Comparison of ENCODE assay signal across 1 cellular context in the genomic region with DNA sequence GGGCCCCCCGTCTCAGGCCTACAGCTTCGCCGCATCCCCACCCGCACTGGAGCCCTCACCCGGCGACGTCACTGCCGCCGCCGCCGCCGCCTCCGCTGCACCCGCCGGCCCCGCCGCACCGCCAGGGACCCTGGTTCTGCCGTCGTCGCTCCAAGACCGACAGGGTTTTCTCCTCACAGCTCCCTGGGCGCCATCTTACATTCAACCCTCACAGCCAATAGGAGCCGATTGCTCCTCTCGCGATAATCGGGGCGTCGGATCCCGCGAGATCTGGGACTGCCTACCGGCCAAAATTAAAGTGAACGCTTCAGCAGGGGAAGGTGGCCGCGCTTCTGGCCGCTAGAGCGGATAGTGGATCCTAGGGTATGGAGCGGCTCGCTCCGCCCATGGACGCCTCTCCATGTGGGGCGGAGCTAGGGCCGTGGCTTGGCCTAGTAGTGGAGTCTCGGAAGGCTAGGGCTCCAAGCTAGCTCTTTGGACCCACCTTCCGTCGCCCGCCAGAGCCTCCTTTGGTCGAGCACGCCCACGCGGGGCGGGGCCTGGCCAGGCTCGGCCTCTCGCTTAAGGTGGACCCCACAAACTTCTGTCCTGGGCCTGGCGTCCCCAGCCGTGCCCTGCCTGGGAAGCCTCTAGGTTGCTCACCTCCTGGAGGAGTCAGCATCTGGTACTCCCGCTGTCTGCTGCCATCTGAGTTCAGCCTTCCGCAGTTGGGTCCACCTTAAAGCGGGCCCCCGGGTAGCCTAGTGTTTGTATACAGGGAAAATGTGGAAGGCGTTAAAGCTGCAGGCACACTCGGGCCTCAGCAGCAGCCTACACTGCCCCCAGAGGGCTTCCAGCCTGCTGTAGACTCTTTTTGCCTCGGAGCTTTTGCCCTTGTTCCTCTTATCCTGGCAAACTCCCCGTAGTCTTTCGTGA.
A peak's percentile ranks its signal among the peaks of the same experiment; 100 is the strongest.
TF ChIP-seq lines count a peak whose summit lies in the region.

A gene with protein sequence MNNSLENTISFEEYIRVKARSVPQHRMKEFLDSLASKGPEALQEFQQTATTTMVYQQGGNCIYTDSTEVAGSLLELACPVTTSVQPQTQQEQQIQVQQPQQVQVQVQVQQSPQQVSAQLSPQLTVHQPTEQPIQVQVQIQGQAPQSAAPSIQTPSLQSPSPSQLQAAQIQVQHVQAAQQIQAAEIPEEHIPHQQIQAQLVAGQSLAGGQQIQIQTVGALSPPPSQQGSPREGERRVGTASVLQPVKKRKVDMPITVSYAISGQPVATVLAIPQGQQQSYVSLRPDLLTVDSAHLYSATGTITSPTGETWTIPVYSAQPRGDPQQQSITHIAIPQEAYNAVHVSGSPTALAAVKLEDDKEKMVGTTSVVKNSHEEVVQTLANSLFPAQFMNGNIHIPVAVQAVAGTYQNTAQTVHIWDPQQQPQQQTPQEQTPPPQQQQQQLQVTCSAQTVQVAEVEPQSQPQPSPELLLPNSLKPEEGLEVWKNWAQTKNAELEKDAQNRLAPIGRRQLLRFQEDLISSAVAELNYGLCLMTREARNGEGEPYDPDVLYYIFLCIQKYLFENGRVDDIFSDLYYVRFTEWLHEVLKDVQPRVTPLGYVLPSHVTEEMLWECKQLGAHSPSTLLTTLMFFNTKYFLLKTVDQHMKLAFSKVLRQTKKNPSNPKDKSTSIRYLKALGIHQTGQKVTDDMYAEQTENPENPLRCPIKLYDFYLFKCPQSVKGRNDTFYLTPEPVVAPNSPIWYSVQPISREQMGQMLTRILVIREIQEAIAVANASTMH (minus strand): TSS at position 219 of the 915 bp plus-strand sequence. CDS start 17,054 bp downstream, outside the sequence.

TF ChIP-seq in HepG2, 621 proteins besides CTCF, POLR2A, EP300 and RAD21 (continues in another document):
- TF ChIP-seq ZNF337 (CRISPR knock-in tag; IDR thresholded peaks at IDR 0.05; ENCODE audit: borderline replicate concordance, low read depth): peak; percentile 97
- TF ChIP-seq SATB2 (CRISPR knock-in tag; IDR thresholded peaks at IDR 0.05): no peak
- TF ChIP-seq, protein P1, sequence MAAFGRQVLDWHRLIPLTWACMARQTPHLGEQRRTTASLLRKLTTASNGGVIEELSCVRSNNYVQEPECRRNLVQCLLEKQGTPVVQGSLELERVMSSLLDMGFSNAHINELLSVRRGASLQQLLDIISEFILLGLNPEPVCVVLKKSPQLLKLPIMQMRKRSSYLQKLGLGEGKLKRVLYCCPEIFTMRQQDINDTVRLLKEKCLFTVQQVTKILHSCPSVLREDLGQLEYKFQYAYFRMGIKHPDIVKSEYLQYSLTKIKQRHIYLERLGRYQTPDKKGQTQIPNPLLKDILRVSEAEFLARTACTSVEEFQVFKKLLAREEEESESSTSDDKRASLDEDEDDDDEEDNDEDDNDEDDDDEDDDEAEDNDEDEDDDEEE (CRISPR knock-in tag; IDR thresholded peaks at IDR 0.05): no peak
- TF ChIP-seq GABPA (IDR thresholded peaks at IDR 0.05; ENCODE audit: low read depth, low read length): no peak; the same call in 1 of the 2 replicates
- peak; percentile 61 for TF ChIP-seq GABPA (CRISPR knock-in tag; IDR thresholded peaks at IDR 0.05; ENCODE audit: low read depth)
- no peak for TF ChIP-seq MTF1 (CRISPR knock-in tag; IDR thresholded peaks at IDR 0.05)
- TF ChIP-seq HNF4G (IDR thresholded peaks at IDR 0.05; ENCODE audit: borderline replicate concordance, low read depth, low read length): peak; percentile 9; the same call in 1 of the 2 replicates
- TF ChIP-seq HNF4G (CRISPR knock-in tag; IDR thresholded peaks at IDR 0.05; ENCODE audit: borderline replicate concordance, low read depth): no peak; the same call in 1 of the 2 replicates
- TF ChIP-seq ZNF30 (CRISPR knock-in tag; IDR thresholded peaks at IDR 0.05): no peak
- TF ChIP-seq, protein P2, sequence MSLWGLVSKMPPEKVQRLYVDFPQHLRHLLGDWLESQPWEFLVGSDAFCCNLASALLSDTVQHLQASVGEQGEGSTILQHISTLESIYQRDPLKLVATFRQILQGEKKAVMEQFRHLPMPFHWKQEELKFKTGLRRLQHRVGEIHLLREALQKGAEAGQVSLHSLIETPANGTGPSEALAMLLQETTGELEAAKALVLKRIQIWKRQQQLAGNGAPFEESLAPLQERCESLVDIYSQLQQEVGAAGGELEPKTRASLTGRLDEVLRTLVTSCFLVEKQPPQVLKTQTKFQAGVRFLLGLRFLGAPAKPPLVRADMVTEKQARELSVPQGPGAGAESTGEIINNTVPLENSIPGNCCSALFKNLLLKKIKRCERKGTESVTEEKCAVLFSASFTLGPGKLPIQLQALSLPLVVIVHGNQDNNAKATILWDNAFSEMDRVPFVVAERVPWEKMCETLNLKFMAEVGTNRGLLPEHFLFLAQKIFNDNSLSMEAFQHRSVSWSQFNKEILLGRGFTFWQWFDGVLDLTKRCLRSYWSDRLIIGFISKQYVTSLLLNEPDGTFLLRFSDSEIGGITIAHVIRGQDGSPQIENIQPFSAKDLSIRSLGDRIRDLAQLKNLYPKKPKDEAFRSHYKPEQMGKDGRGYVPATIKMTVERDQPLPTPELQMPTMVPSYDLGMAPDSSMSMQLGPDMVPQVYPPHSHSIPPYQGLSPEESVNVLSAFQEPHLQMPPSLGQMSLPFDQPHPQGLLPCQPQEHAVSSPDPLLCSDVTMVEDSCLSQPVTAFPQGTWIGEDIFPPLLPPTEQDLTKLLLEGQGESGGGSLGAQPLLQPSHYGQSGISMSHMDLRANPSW (CRISPR knock-in tag; IDR thresholded peaks at IDR 0.05; ENCODE audit: borderline replicate concordance): peak; percentile 79; the same call in 1 of the 2 replicates
- no peak; the same call in 1 of the 2 replicates for TF ChIP-seq NFKBIZ (CRISPR knock-in tag; IDR thresholded peaks at IDR 0.05)
- 0 out of 2 replicates have a peak, but pooled peaks have one; percentile 51 for TF ChIP-seq HOXD1 (CRISPR knock-in tag; IDR thresholded peaks at IDR 0.05)
- TF ChIP-seq, protein P3, sequence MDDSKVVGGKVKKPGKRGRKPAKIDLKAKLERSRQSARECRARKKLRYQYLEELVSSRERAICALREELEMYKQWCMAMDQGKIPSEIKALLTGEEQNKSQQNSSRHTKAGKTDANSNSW (CRISPR knock-in tag; IDR thresholded peaks at IDR 0.05; ENCODE audit: borderline replicate concordance): peak; percentile 72; the same call in 1 of the 2 replicates
- no peak for TF ChIP-seq PHB2 (IDR thresholded peaks at IDR 0.05; ENCODE audit: partially characterized antibody)
- no peak for TF ChIP-seq ZBTB1 (CRISPR knock-in tag; IDR thresholded peaks at IDR 0.05; ENCODE audit: borderline replicate concordance)
- TF ChIP-seq ZNF331 (CRISPR knock-in tag; IDR thresholded peaks at IDR 0.05): peak; percentile 37; the same call in 1 of the 2 replicates
- TF ChIP-seq, protein P4, sequence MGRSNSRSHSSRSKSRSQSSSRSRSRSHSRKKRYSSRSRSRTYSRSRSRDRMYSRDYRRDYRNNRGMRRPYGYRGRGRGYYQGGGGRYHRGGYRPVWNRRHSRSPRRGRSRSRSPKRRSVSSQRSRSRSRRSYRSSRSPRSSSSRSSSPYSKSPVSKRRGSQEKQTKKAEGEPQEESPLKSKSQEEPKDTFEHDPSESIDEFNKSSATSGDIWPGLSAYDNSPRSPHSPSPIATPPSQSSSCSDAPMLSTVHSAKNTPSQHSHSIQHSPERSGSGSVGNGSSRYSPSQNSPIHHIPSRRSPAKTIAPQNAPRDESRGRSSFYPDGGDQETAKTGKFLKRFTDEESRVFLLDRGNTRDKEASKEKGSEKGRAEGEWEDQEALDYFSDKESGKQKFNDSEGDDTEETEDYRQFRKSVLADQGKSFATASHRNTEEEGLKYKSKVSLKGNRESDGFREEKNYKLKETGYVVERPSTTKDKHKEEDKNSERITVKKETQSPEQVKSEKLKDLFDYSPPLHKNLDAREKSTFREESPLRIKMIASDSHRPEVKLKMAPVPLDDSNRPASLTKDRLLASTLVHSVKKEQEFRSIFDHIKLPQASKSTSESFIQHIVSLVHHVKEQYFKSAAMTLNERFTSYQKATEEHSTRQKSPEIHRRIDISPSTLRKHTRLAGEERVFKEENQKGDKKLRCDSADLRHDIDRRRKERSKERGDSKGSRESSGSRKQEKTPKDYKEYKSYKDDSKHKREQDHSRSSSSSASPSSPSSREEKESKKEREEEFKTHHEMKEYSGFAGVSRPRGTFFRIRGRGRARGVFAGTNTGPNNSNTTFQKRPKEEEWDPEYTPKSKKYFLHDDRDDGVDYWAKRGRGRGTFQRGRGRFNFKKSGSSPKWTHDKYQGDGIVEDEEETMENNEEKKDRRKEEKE (IDR thresholded peaks at IDR 0.05): no peak
- TF ChIP-seq ERF (CRISPR knock-in tag; IDR thresholded peaks at IDR 0.05): peak; percentile 89
- TF ChIP-seq, protein P5, sequence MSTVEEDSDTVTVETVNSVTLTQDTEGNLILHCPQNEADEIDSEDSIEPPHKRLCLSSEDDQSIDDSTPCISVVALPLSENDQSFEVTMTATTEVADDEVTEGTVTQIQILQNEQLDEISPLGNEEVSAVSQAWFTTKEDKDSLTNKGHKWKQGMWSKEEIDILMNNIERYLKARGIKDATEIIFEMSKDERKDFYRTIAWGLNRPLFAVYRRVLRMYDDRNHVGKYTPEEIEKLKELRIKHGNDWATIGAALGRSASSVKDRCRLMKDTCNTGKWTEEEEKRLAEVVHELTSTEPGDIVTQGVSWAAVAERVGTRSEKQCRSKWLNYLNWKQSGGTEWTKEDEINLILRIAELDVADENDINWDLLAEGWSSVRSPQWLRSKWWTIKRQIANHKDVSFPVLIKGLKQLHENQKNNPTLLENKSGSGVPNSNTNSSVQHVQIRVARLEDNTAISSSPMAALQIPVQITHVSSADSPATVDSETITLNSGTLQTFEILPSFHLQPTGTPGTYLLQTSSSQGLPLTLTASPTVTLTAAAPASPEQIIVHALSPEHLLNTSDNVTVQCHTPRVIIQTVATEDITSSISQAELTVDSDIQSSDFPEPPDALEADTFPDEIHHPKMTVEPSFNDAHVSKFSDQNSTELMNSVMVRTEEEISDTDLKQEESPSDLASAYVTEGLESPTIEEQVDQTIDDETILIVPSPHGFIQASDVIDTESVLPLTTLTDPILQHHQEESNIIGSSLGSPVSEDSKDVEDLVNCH (CRISPR knock-in tag; IDR thresholded peaks at IDR 0.05): no peak; the same call in 1 of the 2 replicates
- TF ChIP-seq SRF (IDR thresholded peaks at IDR 0.05; ENCODE audit: low read depth, low read length): no peak
- TF ChIP-seq, protein P6, sequence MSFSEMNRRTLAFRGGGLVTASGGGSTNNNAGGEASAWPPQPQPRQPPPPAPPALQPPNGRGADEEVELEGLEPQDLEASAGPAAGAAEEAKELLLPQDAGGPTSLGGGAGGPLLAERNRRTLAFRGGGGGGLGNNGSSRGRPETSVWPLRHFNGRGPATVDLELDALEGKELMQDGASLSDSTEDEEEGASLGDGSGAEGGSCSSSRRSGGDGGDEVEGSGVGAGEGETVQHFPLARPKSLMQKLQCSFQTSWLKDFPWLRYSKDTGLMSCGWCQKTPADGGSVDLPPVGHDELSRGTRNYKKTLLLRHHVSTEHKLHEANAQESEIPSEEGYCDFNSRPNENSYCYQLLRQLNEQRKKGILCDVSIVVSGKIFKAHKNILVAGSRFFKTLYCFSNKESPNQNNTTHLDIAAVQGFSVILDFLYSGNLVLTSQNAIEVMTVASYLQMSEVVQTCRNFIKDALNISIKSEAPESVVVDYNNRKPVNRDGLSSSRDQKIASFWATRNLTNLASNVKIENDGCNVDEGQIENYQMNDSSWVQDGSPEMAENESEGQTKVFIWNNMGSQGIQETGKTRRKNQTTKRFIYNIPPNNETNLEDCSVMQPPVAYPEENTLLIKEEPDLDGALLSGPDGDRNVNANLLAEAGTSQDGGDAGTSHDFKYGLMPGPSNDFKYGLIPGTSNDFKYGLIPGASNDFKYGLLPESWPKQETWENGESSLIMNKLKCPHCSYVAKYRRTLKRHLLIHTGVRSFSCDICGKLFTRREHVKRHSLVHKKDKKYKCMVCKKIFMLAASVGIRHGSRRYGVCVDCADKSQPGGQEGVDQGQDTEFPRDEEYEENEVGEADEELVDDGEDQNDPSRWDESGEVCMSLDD (CRISPR knock-in tag; IDR thresholded peaks at IDR 0.05; ENCODE audit: borderline replicate concordance): no peak
- peak; percentile 76 for TF ChIP-seq CREM (IDR thresholded peaks at IDR 0.05)
- TF ChIP-seq CREM (CRISPR knock-in tag; IDR thresholded peaks at IDR 0.05): no peak
- no peak for TF ChIP-seq THYN1 (CRISPR knock-in tag; IDR thresholded peaks at IDR 0.05; ENCODE audit: borderline replicate concordance, low read depth)
- no peak for TF ChIP-seq NCOA5 (CRISPR knock-in tag; IDR thresholded peaks at IDR 0.05)
- TF ChIP-seq ZNF3 (CRISPR knock-in tag; IDR thresholded peaks at IDR 0.05): no peak
- TF ChIP-seq, protein P7, sequence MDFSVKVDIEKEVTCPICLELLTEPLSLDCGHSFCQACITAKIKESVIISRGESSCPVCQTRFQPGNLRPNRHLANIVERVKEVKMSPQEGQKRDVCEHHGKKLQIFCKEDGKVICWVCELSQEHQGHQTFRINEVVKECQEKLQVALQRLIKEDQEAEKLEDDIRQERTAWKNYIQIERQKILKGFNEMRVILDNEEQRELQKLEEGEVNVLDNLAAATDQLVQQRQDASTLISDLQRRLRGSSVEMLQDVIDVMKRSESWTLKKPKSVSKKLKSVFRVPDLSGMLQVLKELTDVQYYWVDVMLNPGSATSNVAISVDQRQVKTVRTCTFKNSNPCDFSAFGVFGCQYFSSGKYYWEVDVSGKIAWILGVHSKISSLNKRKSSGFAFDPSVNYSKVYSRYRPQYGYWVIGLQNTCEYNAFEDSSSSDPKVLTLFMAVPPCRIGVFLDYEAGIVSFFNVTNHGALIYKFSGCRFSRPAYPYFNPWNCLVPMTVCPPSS (IDR thresholded peaks at IDR 0.05): no peak
- no peak for TF ChIP-seq SP140L (CRISPR knock-in tag; IDR thresholded peaks at IDR 0.05; ENCODE audit: borderline replicate concordance)
- no peak for TF ChIP-seq ZNF703 (CRISPR knock-in tag; IDR thresholded peaks at IDR 0.05; ENCODE audit: borderline replicate concordance)
- TF ChIP-seq CHCHD3 (CRISPR knock-in tag; IDR thresholded peaks at IDR 0.05): no peak
- no peak for TF ChIP-seq ZSCAN29 (CRISPR knock-in tag; conservative IDR thresholded peaks at IDR 0.05)
- TF ChIP-seq ZNF335 (CRISPR knock-in tag; IDR thresholded peaks at IDR 0.05): peak; percentile 52; the same call in 1 of the 2 replicates
- no peak for TF ChIP-seq JUNB (CRISPR knock-in tag; IDR thresholded peaks at IDR 0.05; ENCODE audit: borderline replicate concordance)
- TF ChIP-seq, protein P8, sequence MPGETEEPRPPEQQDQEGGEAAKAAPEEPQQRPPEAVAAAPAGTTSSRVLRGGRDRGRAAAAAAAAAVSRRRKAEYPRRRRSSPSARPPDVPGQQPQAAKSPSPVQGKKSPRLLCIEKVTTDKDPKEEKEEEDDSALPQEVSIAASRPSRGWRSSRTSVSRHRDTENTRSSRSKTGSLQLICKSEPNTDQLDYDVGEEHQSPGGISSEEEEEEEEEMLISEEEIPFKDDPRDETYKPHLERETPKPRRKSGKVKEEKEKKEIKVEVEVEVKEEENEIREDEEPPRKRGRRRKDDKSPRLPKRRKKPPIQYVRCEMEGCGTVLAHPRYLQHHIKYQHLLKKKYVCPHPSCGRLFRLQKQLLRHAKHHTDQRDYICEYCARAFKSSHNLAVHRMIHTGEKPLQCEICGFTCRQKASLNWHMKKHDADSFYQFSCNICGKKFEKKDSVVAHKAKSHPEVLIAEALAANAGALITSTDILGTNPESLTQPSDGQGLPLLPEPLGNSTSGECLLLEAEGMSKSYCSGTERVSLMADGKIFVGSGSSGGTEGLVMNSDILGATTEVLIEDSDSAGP (CRISPR knock-in tag; IDR thresholded peaks at IDR 0.05; ENCODE audit: borderline replicate concordance): peak; percentile 100
- 0 out of 2 replicates have a peak, but pooled peaks have one; percentile 50 for TF ChIP-seq ARID2 (CRISPR knock-in tag; IDR thresholded peaks at IDR 0.05; ENCODE audit: borderline replicate concordance)
- no peak for TF ChIP-seq TRIM24 (CRISPR knock-in tag; IDR thresholded peaks at IDR 0.05)
- peak; percentile 46; the same call in 1 of the 2 replicates for TF ChIP-seq ZNF547 (CRISPR knock-in tag; IDR thresholded peaks at IDR 0.05)
- peak; percentile 14; the same call in 1 of the 2 replicates for TF ChIP-seq ZNF543 (CRISPR knock-in tag; IDR thresholded peaks at IDR 0.05)
- TF ChIP-seq AHR (CRISPR knock-in tag; IDR thresholded peaks at IDR 0.05): 0 out of 2 replicates have a peak, but pooled peaks have one; percentile 72
- TF ChIP-seq GABPB1 (CRISPR knock-in tag; IDR thresholded peaks at IDR 0.05): peak; percentile 80; the same call in 1 of the 2 replicates
